ENCODE assay signal across 11 cellular contexts in the genomic region with DNA sequence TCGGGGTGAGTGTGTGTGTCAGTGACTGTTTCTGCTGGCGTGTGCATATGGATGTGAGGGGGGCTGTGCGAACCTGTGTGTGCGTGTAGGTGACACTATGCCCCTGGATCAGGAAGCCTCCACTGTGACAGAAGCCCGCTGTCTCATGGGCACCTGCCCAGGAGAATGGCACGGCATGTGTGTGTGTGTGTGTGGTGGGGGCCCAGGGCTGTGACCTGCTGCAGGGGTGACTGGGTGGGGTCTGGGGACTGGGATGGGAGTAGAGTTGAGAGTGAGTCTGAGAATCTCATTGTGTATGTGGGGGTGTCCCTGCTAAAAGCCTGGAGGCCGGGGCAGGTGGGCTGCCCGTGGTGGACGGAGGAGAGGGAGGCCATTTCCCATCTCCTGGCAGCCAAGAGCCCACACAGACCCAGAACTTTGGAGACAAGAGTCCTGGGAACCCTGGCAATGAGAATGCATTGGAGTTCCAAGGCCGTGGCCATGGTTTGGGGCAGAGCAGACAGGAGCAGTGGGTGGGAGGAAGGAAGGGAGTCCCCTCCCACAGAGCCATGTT. TPM values are rescaled to one million over a fixed set of nuclear protein-coding genes. Genes with fewer than 3 reads are reported as not detected.
DNase-seq lines count a peak whose midpoint lies in the region; ATAC-seq, FAIRE-seq and TF ChIP-seq lines count a peak whose summit lies in the region.
"Had no signal": no experiment of that assay in that cellular context is flagged by ENCODE, and none has a peak within 500 bp of the region (broad histone marks: within the 10 kb centered on the region; RNA-seq: fewer than 3 reads in every experiment).

No MANE protein-coding gene starts in this region.

- ATAC-seq in GM18511 (IDR thresholded peaks at IDR 0.05; ENCODE audit: unreplicated experiment) (peak; percentile 11), RWPE2 (ENCODE audit: low read depth) (peak; percentile 51), HG03521 (IDR thresholded peaks at IDR 0.05; ENCODE audit: unreplicated experiment) (no peak)

- peaks cover 31% of the 10 kb centered on the region for H3K36me3 ChIP-seq in RWPE2 (ENCODE audit: low read depth)
- H3K36me3 ChIP-seq in esophagus squamous epithelium: peaks cover 0 to 27% (median 0%) of the 10 kb centered on the region in 3 donors
- no peaks in the 10 kb centered on the region for H3K36me3 ChIP-seq in small intestine (ENCODE audit: control insufficient read depth in 2 of 2, insufficient read depth in 2 of 2, low read length in 2 of 2)

- no peaks in the 10 kb centered on the region for H3K9me3 ChIP-seq in RWPE2 (ENCODE audit: severe bottlenecking)
- H3K9me3 ChIP-seq in esophagus squamous epithelium: no peaks in the 10 kb centered on the region
- no peaks in the 10 kb centered on the region for H3K9me3 ChIP-seq in small intestine (ENCODE audit: control insufficient read depth, low read depth)

- H3K4me3 ChIP-seq in RWPE2 (ENCODE audit: severe bottlenecking) (peak overlapping the region; percentile 79), esophagus squamous epithelium (peak overlapping the region; percentile 72 to 95 (median 74)), small intestine (ENCODE audit: low read depth in 1 of 2, low read length in 2 of 2) (no peak overlapping the region)

- TF ChIP-seq CTCF in RWPE2 (IDR thresholded peaks at IDR 0.05; ENCODE audit: poor library complexity, severe bottlenecking) (no peak), esophagus squamous epithelium (IDR thresholded peaks at IDR 0.05) (no peak)

- no peak for TF ChIP-seq POLR2A in esophagus squamous epithelium (IDR thresholded peaks at IDR 0.05)

- peaks cover 18% of the 10 kb centered on the region for H3K4me1 ChIP-seq in RWPE2 (ENCODE audit: insufficient read depth, poor library complexity, severe bottlenecking)
- H3K4me1 ChIP-seq in esophagus squamous epithelium: peaks cover 21 to 86% (median 43%) of the 10 kb centered on the region in 3 donors
- peaks cover 6 to 8% of the 10 kb centered on the region in 2 donors for H3K4me1 ChIP-seq in small intestine (ENCODE audit: control insufficient read depth in 2 of 2, insufficient read depth in 1 of 2, low read depth in 1 of 2, low read length in 1 of 2)

- no peak for DNase-seq in RWPE2 (ENCODE audit: low spot score)
- no peak for DNase-seq in esophagus squamous epithelium (lab: John Stamatoyannopoulos, UW)
- DNase-seq in small intestine: no peak
- no peak for DNase-seq in NCI-H774 (lab: John Stamatoyannopoulos, UW)
- no peak for DNase-seq in inferior parietal cortex (ENCODE audit: extremely low spot score)
- DNase-seq in cerebellar cortex (ENCODE audit: low spot score): no peak
- DNase-seq: NCI-H1436 treated with DMSO at 0.1 percent for 48 hours had no signal

- 47 to 56% methylated on average over 8 to 9 of the region's 10 CpGs for WGBS in esophagus squamous epithelium, 2 donors
- WGBS in small intestine, 3 donors: 73 to 78% (median 75%) methylated on average over 10 of the region's 10 CpGs

- H3K27ac ChIP-seq in RWPE2 (ENCODE audit: poor library complexity, severe bottlenecking) (peak overlapping the region; percentile 84), esophagus squamous epithelium (peak overlapping the region; percentile 88 to 99 (median 98)), small intestine (ENCODE audit: low read depth in 1 of 2, low read length in 1 of 2) (peak overlapping the region; percentile 95 to 97)

- intact Hi-C loops in esophagus squamous epithelium (cut with DNase I): loop anchor here (10.0 kb wide), 1 partner anchor 45 kb away; a partner anchor contains a TSS

- H3K27me3 ChIP-seq in RWPE2 (ENCODE audit: insufficient read depth, poor library complexity, severe bottlenecking) (no peaks in the 10 kb centered on the region), esophagus squamous epithelium (no peaks in the 10 kb centered on the region), small intestine (ENCODE audit: control insufficient read depth in 2 of 2, insufficient read depth in 2 of 2, low read length in 2 of 2) (no peaks in the 10 kb centered on the region)

- no peak for FAIRE-seq in small intestine (lab: Jason Lieb, UNC)
- FAIRE-seq: frontal cortex, G401.6 had no signal

RNA-seq across cellular contexts. Expression of a gene that starts 6.4 kb away (rescaled TPM):
- total RNA-seq in esophagus squamous epithelium: 100 to 1,000 TPM; 307 to 577 (median 369) TPM
- 100 to 1,000 TPM; 135 to 238 (median 152) TPM for polyA plus RNA-seq in small intestine

RNA-seq across cellular contexts. Expression of a gene that starts 41.8 kb away (rescaled TPM):
- 10 to 100 TPM; 39.5 to 70.9 (median 46.4) TPM for total RNA-seq in esophagus squamous epithelium
- 100 to 1,000 TPM in 1 of 3 donors, 10 to 100 TPM in 2; 58.0 to 107 (median 82.7) TPM for polyA plus RNA-seq in small intestine

Comparison
In these comparisons a context has a peak if more than half of its experiments do, and no peak if none do; other contexts are left out.
1. H3K4me3 ChIP-seq: peak in RWPE2 (single experiment) and esophagus squamous epithelium (4 of 4); none in small intestine (0 of 2).
2. Peak in every context shown above with its lines, with median percentiles within 50 percentile points of each other: H3K27ac ChIP-seq.